In genomic region chr6:105369145-105369544, GRCh38 we compare ENCODE assay signal across 24 cellular contexts.
"Had no signal": no experiment of that assay in that cellular context is flagged by ENCODE, and none has a peak within 500 bp of the region (broad histone marks: within the 10 kb centered on the region; RNA-seq: fewer than 3 reads in every experiment).

No MANE protein-coding gene starts in this region.

- ATAC-seq: effector memory CD8-positive, alpha-beta T cell; gastrocnemius medialis; heart right ventricle; left cardiac atrium; left lung; left ventricle myocardium superior; lower lobe of right lung; mucosa of descending colon had no signal

- H3K27ac ChIP-seq: colonic mucosa, esophagus muscularis mucosa, gastrocnemius medialis, heart right ventricle, left lung, lower lobe of right lung had no signal

- H3K27me3 ChIP-seq: colonic mucosa, esophagus muscularis mucosa, gastrocnemius medialis, heart right ventricle, left lung had no signal

- FAIRE-seq: endothelial cell of umbilical vein, islet of Langerhans, keratinocyte had no signal

- H3K9me3 ChIP-seq: colonic mucosa, esophagus muscularis mucosa, gastrocnemius medialis, left lung, lower lobe of right lung, mucosa of descending colon had no signal

- DNase-seq: colonic mucosa; cortex of kidney; effector CD8-positive, alpha-beta T cell; effector memory CD8-positive, alpha-beta T cell; foreskin fibroblast; foreskin melanocyte; gastrocnemius medialis; glutamatergic neuron; head of caudate nucleus; heart right ventricle; hippocampal formation; left cardiac atrium; left lung; left ventricle myocardium superior; lower lobe of right lung; mesenchymal stem cell; mucosa of descending colon; naive B cell had no signal

- H3K27me3 Mint-ChIP-seq: dendritic cell treated with granulocyte-macrophage colony-stimulating factor and Interleukin-4, amounts not matched to agents 40 ng/mL and 50 ng/mL, for 4 days; effector memory CD8-positive, alpha-beta T cell; naive B cell had no signal

- H3K36me3 ChIP-seq: colonic mucosa had no signal

- H3K4me1 ChIP-seq: colonic mucosa, esophagus muscularis mucosa, left lung, lower lobe of right lung had no signal

- H3K27ac Mint-ChIP-seq: dendritic cell treated with granulocyte-macrophage colony-stimulating factor and Interleukin-4, amounts not matched to agents 40 ng/mL and 50 ng/mL, for 4 days; mesothelial cell of epicardium; naive B cell had no signal

- H3K4me3 ChIP-seq: colonic mucosa, esophagus muscularis mucosa, gastrocnemius medialis, heart right ventricle, left lung, lower lobe of right lung, mucosa of descending colon had no signal

- H3K4me3 Mint-ChIP-seq: dendritic cell treated with granulocyte-macrophage colony-stimulating factor and Interleukin-4, amounts not matched to agents 40 ng/mL and 50 ng/mL, for 4 days; effector memory CD8-positive, alpha-beta T cell; mesothelial cell of epicardium; naive B cell had no signal

- H3K9me3 Mint-ChIP-seq: dendritic cell treated with granulocyte-macrophage colony-stimulating factor and Interleukin-4, amounts not matched to agents 40 ng/mL and 50 ng/mL, for 4 days; effector memory CD8-positive, alpha-beta T cell; naive B cell had no signal
